Comparison of ENCODE assay signal across 1 cellular context in genomic region chr2:62826141-62826540, GRCh38.
TF ChIP-seq lines count a peak whose summit lies in the region.

No MANE protein-coding gene starts in this region.

TF ChIP-seq in GM23338, 12 proteins besides CTCF, POLR2A, EP300 and RAD21 (continued from another document):
- TF ChIP-seq ZNF462 (CRISPR knock-in tag; IDR thresholded peaks at IDR 0.05) (no peak), POLR2AphosphoS5 (IDR thresholded peaks at IDR 0.05; ENCODE audit: low read depth) (no peak), NANOG (IDR thresholded peaks at IDR 0.05; ENCODE audit: borderline replicate concordance) (no peak), ZNF331 (CRISPR knock-in tag; IDR thresholded peaks at IDR 0.05; ENCODE audit: low read depth) (no peak), EZH2 (IDR thresholded peaks at IDR 0.05; ENCODE audit: low read depth, unreplicated experiment) (no peak), EZH2phosphoT487 (IDR thresholded peaks at IDR 0.05; ENCODE audit: unreplicated experiment) (no peak), JUNB (IDR thresholded peaks at IDR 0.05; ENCODE audit: unreplicated experiment) (no peak), STAT1 (IDR thresholded peaks at IDR 0.05; ENCODE audit: unreplicated experiment) (no peak), REST (IDR thresholded peaks at IDR 0.05; ENCODE audit: unreplicated experiment) (no peak)
